26 cellular contexts compared by ENCODE assay signal in genomic region chr9:83435301-83435700, GRCh38.
"Had no signal": no experiment of that assay in that cellular context is flagged by ENCODE, and none has a peak within 500 bp of the region (broad histone marks: within the 10 kb centered on the region; RNA-seq: fewer than 3 reads in every experiment).

No MANE protein-coding gene starts in this region.

- H3K36me3 Mint-ChIP-seq: memory B cell; naive B cell; natural killer cell treated with Interleukin-12 subunit alpha and Interleukin-12 subunit beta and Interleukin-15 and Interleukin-18, amount 100 ng/mL, for 72 hours; neural progenitor cell; stimulated activated effector memory CD8-positive, alpha-beta T cell treated with anti-CD3 and anti-CD28 coated beads, Interleukin-12 subunit alpha, Interleukin-12 subunit beta, amount 100 ng/mL, for 72 hours; type B pancreatic cell had no signal

- H3K36me3 ChIP-seq: gastrocnemius medialis, neural progenitor cell, prostate gland, right atrium auricular region, stomach, thyroid gland had no signal

- H3K4me3 ChIP-seq: dorsolateral prefrontal cortex, gastrocnemius medialis, lung, neural progenitor cell, prostate gland, right atrium auricular region, stomach, thyroid gland had no signal

- H3K4me1 ChIP-seq: neural progenitor cell had no signal

- H3K27me3 Mint-ChIP-seq: naive B cell; natural killer cell treated with Interleukin-12 subunit alpha and Interleukin-12 subunit beta and Interleukin-15 and Interleukin-18, amount 100 ng/mL, for 72 hours; type B pancreatic cell had no signal

- H3K4me2 ChIP-seq: neural progenitor cell had no signal

- H3K27me3 ChIP-seq: dorsolateral prefrontal cortex, gastrocnemius medialis, neural progenitor cell, right atrium auricular region, stomach, thyroid gland had no signal

- H3K27ac Mint-ChIP-seq: endodermal cell; memory B cell; naive B cell; natural killer cell treated with Interleukin-12 subunit alpha and Interleukin-12 subunit beta and Interleukin-15 and Interleukin-18, amount 100 ng/mL, for 72 hours; neural progenitor cell; stimulated activated effector memory CD8-positive, alpha-beta T cell treated with anti-CD3 and anti-CD28 coated beads, Interleukin-12 subunit alpha, Interleukin-12 subunit beta, amount 100 ng/mL, for 72 hours; type B pancreatic cell had no signal

- H2AFZ ChIP-seq: neural progenitor cell had no signal

- H3K4me3 Mint-ChIP-seq: endodermal cell; memory B cell; naive B cell; natural killer cell treated with Interleukin-12 subunit alpha and Interleukin-12 subunit beta and Interleukin-15 and Interleukin-18, amount 100 ng/mL, for 72 hours; neural progenitor cell; stimulated activated effector memory CD8-positive, alpha-beta T cell treated with anti-CD3 and anti-CD28 coated beads, Interleukin-12 subunit alpha, Interleukin-12 subunit beta, amount 100 ng/mL, for 72 hours; type B pancreatic cell had no signal

- H3K27ac ChIP-seq: dorsolateral prefrontal cortex, epithelial cell of prostate, gastrocnemius medialis, neural progenitor cell, prostate gland, right atrium auricular region, stomach, thyroid gland had no signal

- H3K9ac ChIP-seq: neural progenitor cell had no signal

- H3K4me1 Mint-ChIP-seq: endodermal cell; memory B cell; naive B cell; stimulated activated effector memory CD8-positive, alpha-beta T cell treated with anti-CD3 and anti-CD28 coated beads, Interleukin-12 subunit alpha, Interleukin-12 subunit beta, amount 100 ng/mL, for 72 hours had no signal

- DNase-seq: cortex of kidney; dorsolateral prefrontal cortex; effector CD8-positive, alpha-beta T cell; endodermal cell; foreskin fibroblast; gastrocnemius medialis; head of caudate nucleus; left ventricle myocardium superior; naive B cell; nucleus accumbens; stimulated activated CD4-positive, alpha-beta T cell treated with anti-CD3 and anti-CD28 coated beads, Interleukin-2, amount 100 ng/mL, for 24 hours; stimulated activated CD4-positive, alpha-beta T cell treated with anti-CD3 and anti-CD28 coated beads, Interleukin-4, amount 100 ng/mL, for 24 hours; stimulated activated naive CD4-positive, alpha-beta T cell treated with Interleukin-2 at 50 U/mL for 16 hours; stomach; thyroid gland had no signal

- ATAC-seq: esophagus mucosa; gastrocnemius medialis; left ventricle myocardium superior; natural killer cell treated with Interleukin-12 subunit alpha and Interleukin-12 subunit beta and Interleukin-15 and Interleukin-18, amount 100 ng/mL, for 72 hours; sciatic nerve; stimulated activated effector memory CD8-positive, alpha-beta T cell treated with anti-CD3 and anti-CD28 coated beads, Interleukin-12 subunit alpha, Interleukin-12 subunit beta, amount 100 ng/mL, for 72 hours had no signal

- H3K9me3 Mint-ChIP-seq: endodermal cell; memory B cell; naive B cell; natural killer cell treated with Interleukin-12 subunit alpha and Interleukin-12 subunit beta and Interleukin-15 and Interleukin-18, amount 100 ng/mL, for 72 hours; stimulated activated effector memory CD8-positive, alpha-beta T cell treated with anti-CD3 and anti-CD28 coated beads, Interleukin-12 subunit alpha, Interleukin-12 subunit beta, amount 100 ng/mL, for 72 hours; type B pancreatic cell had no signal

- H3K9me3 ChIP-seq: gastrocnemius medialis, prostate gland, right atrium auricular region, stomach, thyroid gland had no signal
